13 cellular contexts compared by ENCODE assay signal in genomic region chr18:35242426-35242825, GRCh38. TPM values are rescaled to one million over a fixed set of nuclear protein-coding genes. Genes with fewer than 3 reads are reported as not detected.
DNase-seq lines count a peak whose midpoint lies in the region; TF ChIP-seq lines count a peak whose summit lies in the region.
"Had no signal": no experiment of that assay in that cellular context is flagged by ENCODE, and none has a peak within 500 bp of the region (broad histone marks: within the 10 kb centered on the region; RNA-seq: fewer than 3 reads in every experiment).

No MANE protein-coding gene starts in this region.

- peaks cover 57% of the 10 kb centered on the region for H3K36me3 ChIP-seq in SK-N-MC (ENCODE audit: insufficient read depth, low read length)
- H3K36me3 ChIP-seq in iPS-15b (ENCODE audit: control insufficient read depth, insufficient read depth, low read length), result peaks cover 31% of the 10 kb centered on the region
- H3K36me3 ChIP-seq in smooth muscle cell (ENCODE audit: low read depth), result peaks cover 22% of the 10 kb centered on the region

- no peak overlapping the region for H4K5ac ChIP-seq in H9 (ENCODE audit: insufficient read length, low read depth, low read length)

- H3K14ac ChIP-seq in H9 (ENCODE audit: insufficient read depth, low read length), result no peak overlapping the region

- no peak overlapping the region for H2BK20ac ChIP-seq in H9 (ENCODE audit: low read depth, low read length, poor library complexity, severe bottlenecking)

- no peak overlapping the region for H2AK5ac ChIP-seq in H9 (ENCODE audit: insufficient read length, low read length)

- H3K4me2 ChIP-seq in H9 (ENCODE audit: insufficient read depth, insufficient read length, low read length) (no peak overlapping the region), smooth muscle cell (peak overlapping the region; percentile 84)

- H3K27me3 ChIP-seq in H9 (ENCODE audit: insufficient read depth, low read length) (no peaks in the 10 kb centered on the region), iPS-15b (ENCODE audit: control insufficient read depth, insufficient read depth, low read length) (no peaks in the 10 kb centered on the region), smooth muscle cell (ENCODE audit: low read depth) (no peaks in the 10 kb centered on the region)

- H4K20me1 ChIP-seq in H9 (ENCODE audit: control insufficient read depth, insufficient read depth, insufficient read length), result no peaks in the 10 kb centered on the region
- no peaks in the 10 kb centered on the region for H4K20me1 ChIP-seq in smooth muscle cell (ENCODE audit: low read depth)

- no peak for TF ChIP-seq CTCF in H9 (conservative IDR thresholded peaks at IDR 0.05)
- TF ChIP-seq CTCF in smooth muscle cell (IDR thresholded peaks at IDR 0.05; ENCODE audit: borderline replicate concordance, insufficient read depth, poor library complexity, severe bottlenecking), result no peak

- H4K91ac ChIP-seq in H9 (ENCODE audit: insufficient read length, low read depth, low read length), result no peak overlapping the region

- H3K9ac ChIP-seq in H9 (ENCODE audit: extremely low read depth, insufficient read length, low read length) (peak overlapping the region; percentile 10), SK-N-MC (ENCODE audit: insufficient read length) (no peak overlapping the region), iPS-15b (ENCODE audit: low read depth, low read length) (no peak overlapping the region), smooth muscle cell (ENCODE audit: low read depth) (no peak overlapping the region)

- H3K4me3 ChIP-seq in SK-N-MC, result peak overlapping the region; percentile 15; the same call in 1 of the 2 replicates
- peak overlapping the region; percentile 84 for H3K4me3 ChIP-seq in iPS-15b (ENCODE audit: low read depth, low read length)
- peak overlapping the region; percentile 77 for H3K4me3 ChIP-seq in smooth muscle cell
- H3K4me3 ChIP-seq: mucosa of descending colon had no signal

- peaks cover 3% of the 10 kb centered on the region for H3K23me2 ChIP-seq in H9 (ENCODE audit: insufficient read length, low read depth, low read length, poor library complexity, severe bottlenecking)

- H3K79me2 ChIP-seq in H9 (ENCODE audit: insufficient read depth, low read length) (peaks cover 4% of the 10 kb centered on the region; the same call in 1 of the 2 replicates), smooth muscle cell (ENCODE audit: low read depth) (peaks cover 15% of the 10 kb centered on the region)

- H3K79me1 ChIP-seq in H9 (ENCODE audit: insufficient read depth, low read depth, low read length, poor library complexity, severe bottlenecking), result peaks cover 3% of the 10 kb centered on the region

- H3K27ac Mint-ChIP-seq in H9, result peak overlapping the region in 2 of 3 experiments; percentile 62 to 77; a peak in 2 of 7 replicates
- H3K27ac Mint-ChIP-seq: activated T-helper 2 cell treated with anti-CD3 and anti-CD28 coated beads, Interferon-gamma antibody, Interleukin-2, Interleukin-4, amounts not matched to agents 10 μg/mL and 5 μg/mL and 100 μg/mL, durations not matched to agents 14 hours and 24 hours and 36 hours had no signal

- no peak overlapping the region for H2BK120ac ChIP-seq in H9 (ENCODE audit: low read depth, low read length, poor library complexity, severe bottlenecking)

- H3K4ac ChIP-seq in H9 (ENCODE audit: low read depth, low read length), result no peak overlapping the region; the same call in 1 of the 2 replicates

- no peak overlapping the region for H2BK12ac ChIP-seq in H9 (ENCODE audit: insufficient read length, low read depth, low read length)

- H2AFZ ChIP-seq in H9 (ENCODE audit: low read length), result no peak overlapping the region
- H2AFZ ChIP-seq in smooth muscle cell (ENCODE audit: low read depth), result no peak overlapping the region

- in situ Hi-C loops in KBM-7 (cut with MboI; ENCODE audit: low pct_unique_long_range_greater_than_20kb, low sequenced_read_pairs), result loop anchor here (25.0 kb wide), 1 partner anchor 120 kb away; no protein-coding TSS in a partner anchor

- H3K27ac ChIP-seq in H9 (ENCODE audit: insufficient read length, low read depth, low read length) (no peak overlapping the region), SK-N-MC (no peak overlapping the region), smooth muscle cell (ENCODE audit: low read depth) (peak overlapping the region; percentile 96)

- H3T11ph ChIP-seq in H9 (ENCODE audit: low read length), result no peak overlapping the region

- no peak overlapping the region for H3K18ac ChIP-seq in H9 (ENCODE audit: insufficient read length, low read depth, low read length)

- peaks cover 47 to 52% (median 52%) of the 10 kb centered on the region in 3 experiments for H3K36me3 Mint-ChIP-seq in H9 (ENCODE audit: insufficient read depth in 1 of 3, low read depth in 3 of 3)

- H3K4me3 Mint-ChIP-seq in H9, result peak overlapping the region; percentile 88 to 94; a peak in 3 of 5 replicates

- H3K4me1 ChIP-seq in H9 (ENCODE audit: insufficient read depth, low read length) (no peaks in the 10 kb centered on the region), iPS-15b (ENCODE audit: control insufficient read depth, insufficient read depth, low read length) (peaks cover 2% of the 10 kb centered on the region), smooth muscle cell (ENCODE audit: low read depth) (peaks cover 17% of the 10 kb centered on the region)

- no peaks in the 10 kb centered on the region for H3F3A ChIP-seq in smooth muscle cell (ENCODE audit: low read depth)

- H3K4me1 Mint-ChIP-seq in H9, result peaks cover 6 to 13% of the 10 kb centered on the region in 2 experiments

- no peaks in the 10 kb centered on the region; a peak in 1 of 5 replicates for H3K9me3 Mint-ChIP-seq in H9

- no CpG with 5 or more reads among the region's 6 CpGs for WGBS in H9 (ENCODE audit: extremely low coverage, insufficient read length, low lambda C conversion rate)
- WGBS in smooth muscle cell (ENCODE audit: low lambda C conversion rate), result 82% methylated on average over 6 of the region's 6 CpGs

- H3K27me3 Mint-ChIP-seq in H9 (ENCODE audit: low read depth), result no peaks in the 10 kb centered on the region
- H3K27me3 Mint-ChIP-seq: activated B cell treated with CpG ODN at 0.5 μM for 24 hours had no signal

- H3K9me3 ChIP-seq in H9 (ENCODE audit: control insufficient read depth, low read depth, low read length), result no peaks in the 10 kb centered on the region
- H3K9me3 ChIP-seq in SK-N-MC (ENCODE audit: low read depth, low read length), result peaks cover 47% of the 10 kb centered on the region
- no peaks in the 10 kb centered on the region for H3K9me3 ChIP-seq in iPS-15b (ENCODE audit: control insufficient read depth, insufficient read depth, low read length)
- no peaks in the 10 kb centered on the region for H3K9me3 ChIP-seq in smooth muscle cell (replicated peaks; ENCODE audit: low read depth)
- H3K9me3 ChIP-seq: mucosa of descending colon had no signal

- no peak for DNase-seq in H9
- no peak for DNase-seq in SK-N-MC (ENCODE audit: low read depth, low spot score)
- DNase-seq in smooth muscle cell (lab: John Stamatoyannopoulos, UW; ENCODE audit: unreplicated experiment), result no peak
- no peak for DNase-seq in NCI-H2227 treated with DMSO at 0.1 percent for 48 hours (lab: John Stamatoyannopoulos, UW)
- DNase-seq in NCI-H128 (lab: John Stamatoyannopoulos, UW; ENCODE audit: unreplicated experiment), result no peak
- no peak for DNase-seq in KBM-7
- DNase-seq: activated B cell treated with CpG ODN at 0.5 μM for 24 hours, caudate nucleus, Kasumi-1, mucosa of descending colon, substantia nigra had no signal

- H4K8ac ChIP-seq in H9 (replicated peaks; ENCODE audit: insufficient read length, low read depth, low read length), result no peak overlapping the region

- H3K56ac ChIP-seq in H9 (ENCODE audit: insufficient read length, low read depth, low read length), result no peak overlapping the region

- no peak overlapping the region for H2BK15ac ChIP-seq in H9 (ENCODE audit: low read depth, low read length)

- no peak overlapping the region for H2BK5ac ChIP-seq in H9 (ENCODE audit: insufficient read length, low read length)

- H3K23ac ChIP-seq in H9 (ENCODE audit: insufficient read length, low read depth, low read length), result no peak overlapping the region

RNA-seq across cellular contexts. Expression of gene ZNF397, which starts 1.6 kb away (rescaled TPM):
- 35.3 TPM in 2 replicates for total RNA-seq in H9 (2021)
- total RNA-seq in smooth muscle cell, result 11.8 and 14.6 TPM in 2 replicates
- 5.3 and 6.3 TPM in 2 replicates for polyA plus RNA-seq in smooth muscle cell

RNA-seq across cellular contexts. Expression of gene ZSCAN30, which starts 47.6 kb away (rescaled TPM):
- total RNA-seq in H9 (2021), result 10.0 and 11.6 TPM in 2 replicates
- total RNA-seq in smooth muscle cell, result 10.3 and 13.4 TPM in 2 replicates
- polyA plus RNA-seq in smooth muscle cell, result 3.7 and 7.2 TPM in 2 replicates

Comparison
In these comparisons a context has a peak if more than half of its experiments do, and no peak if none do; other contexts are left out.
1. H3K4me3 ChIP-seq: peak in every context shown above with its lines; median percentile 84 in iPS-15b; 77 in smooth muscle cell; 15 in SK-N-MC.